Comparison of ENCODE assay signal across 34 cellular contexts in genomic region chr4:5028480-5028879, GRCh38. TPM values are rescaled to one million over a fixed set of nuclear protein-coding genes. Genes with fewer than 3 reads are reported as not detected.
"Had no signal": no experiment of that assay in that cellular context is flagged by ENCODE, and none has a peak within 500 bp of the region (broad histone marks: within the 10 kb centered on the region; RNA-seq: fewer than 3 reads in every experiment).

No MANE protein-coding gene starts in this region.

- H3K27me3 ChIP-seq: adrenal gland, ascending aorta, body of pancreas, brain microvascular endothelial cell, breast epithelium, cardiac muscle cell had no signal

- H3K27ac ChIP-seq: adrenal gland, ascending aorta, body of pancreas, brain microvascular endothelial cell, breast epithelium, cardiac muscle cell had no signal

- H3K4me1 ChIP-seq: adrenal gland, body of pancreas, breast epithelium had no signal

- H3K9me3 ChIP-seq: adrenal gland, ascending aorta, breast epithelium had no signal

- H3K36me3 ChIP-seq: adrenal gland, ascending aorta, brain microvascular endothelial cell, breast epithelium, cardiac muscle cell had no signal

- DNase-seq: activated effector memory CD4-positive, alpha-beta T cell treated with Interleukin-2 at 50 U/mL for 16 hours; activated gamma-delta T cell; activated gamma-delta T cell treated with Interleukin-2 at 50 U/mL for 16 hours; activated naive CD4-positive, alpha-beta T cell; activated naive CD4-positive, alpha-beta T cell treated with anti-CD3 and anti-CD28 coated beads for 36 hours; activated naive CD4-positive, alpha-beta T cell treated with anti-CD3 and anti-CD28 coated beads, Interleukin-2, amount 10 ng/mL, durations not matched to agents 7 days and 5 days; activated naive CD4-positive, alpha-beta T cell treated with anti-CD3 and anti-CD28 coated beads, Interleukin-2, amount 50 U/mL, for 16 hours; activated naive CD4-positive, alpha-beta T cell treated with Interleukin-2 at 50 U/mL for 16 hours; activated naive CD8-positive, alpha-beta T cell treated with anti-CD3 and anti-CD28 coated beads for 36 hours; activated naive CD8-positive, alpha-beta T cell treated with anti-CD3 and anti-CD28 coated beads, Interleukin-2, amount 10 ng/mL, durations not matched to agents 7 days and 5 days; activated naive CD8-positive, alpha-beta T cell treated with anti-CD3 and anti-CD28 coated beads, Interleukin-2, amount 50 U/mL, for 24 hours; activated T-cell treated with anti-CD3 and anti-CD28 coated beads, Interleukin-2, amount 50 U/mL, for 24 hours; activated T-cell treated with anti-CD3 and anti-CD28 coated beads, Interleukin-2, amount 50 U/mL, for 4 hours; activated T-cell treated with anti-CD3 and anti-CD28 coated beads, Interleukin-2, amount 50 U/mL, for 48 hours; activated T-cell treated with anti-CD3 and anti-CD28 coated beads, Interleukin-2, amount 50 U/mL, for 72 hours; amniotic stem cell; amygdala; anterior cingulate cortex; body of pancreas; brain microvascular endothelial cell; caudate nucleus; central memory CD4-positive, alpha-beta T cell; cerebellar nuclear complex had no signal

- FAIRE-seq: astrocyte, bronchial epithelial cell had no signal

- H3K4me3 ChIP-seq: adrenal gland, ascending aorta, body of pancreas, breast epithelium, cardiac muscle cell had no signal

- ATAC-seq: activated naive CD4-positive, alpha-beta T cell treated with anti-CD3 and anti-CD28 coated beads, Interleukin-2, amount 50 U/mL, for 72 hours; activated naive CD8-positive, alpha-beta T cell treated with anti-CD3 and anti-CD28 coated beads, Interleukin-2, amount 50 U/mL, for 24 hours; activated T-cell treated with anti-CD3 and anti-CD28 coated beads, Interleukin-2, amount 50 U/mL, for 4 hours; activated T-cell treated with anti-CD3 and anti-CD28 coated beads, Interleukin-2, amount 50 U/mL, for 72 hours; activated T-helper 17 cell treated with anti-CD3 and anti-CD28 coated beads, Interleukin-2, amount 50 U/mL, for 72 hours; body of pancreas had no signal

RNA-seq across cellular contexts. Expression of gene CYTL1, which starts 9.2 kb away (rescaled TPM):
- total RNA-seq: activated naive CD4-positive, alpha-beta T cell treated with anti-CD3 and anti-CD28 coated beads for 36 hours; activated naive CD4-positive, alpha-beta T cell treated with anti-CD3 and anti-CD28 coated beads, Interleukin-2, amount 50 U/mL, for 72 hours; activated naive CD8-positive, alpha-beta T cell treated with anti-CD3 and anti-CD28 coated beads for 36 hours; activated naive CD8-positive, alpha-beta T cell treated with anti-CD3 and anti-CD28 coated beads, Interleukin-2, amount 10 ng/mL, durations not matched to agents 7 days and 5 days; activated T-cell treated with anti-CD3 and anti-CD28 coated beads, Interleukin-2, amount 50 U/mL, for 4 hours; activated T-cell treated with anti-CD3 and anti-CD28 coated beads, Interleukin-2, amount 50 U/mL, for 72 hours; activated T-helper 1 cell treated with anti-CD3 and anti-CD28 coated beads, Interleukin-12 subunit alpha, Interleukin-12 subunit beta, Interleukin-2, Interleukin-4 antibody, amounts not matched to agents 30 ng/mL and 10 ng/mL and 1 ng/mL, durations not matched to agents 14 hours and 24 hours and 36 hours; activated T-helper 17 cell treated with anti-CD3 and anti-CD28 coated beads, Interleukin-2, amount 50 U/mL, for 72 hours; activated T-helper 2 cell treated with anti-CD3 and anti-CD28 coated beads, Interferon-gamma antibody, Interleukin-2, Interleukin-4, amounts not matched to agents 10 μg/mL and 5 μg/mL and 100 μg/mL, durations not matched to agents 14 hours and 24 hours and 36 hours; bronchial epithelial cell; cardiac septum had no signal

RNA-seq across cellular contexts. Expression of gene STK32B, which starts 22.8 kb away (rescaled TPM):
- total RNA-seq: activated naive CD4-positive, alpha-beta T cell treated with anti-CD3 and anti-CD28 coated beads for 36 hours; activated naive CD4-positive, alpha-beta T cell treated with anti-CD3 and anti-CD28 coated beads, Interleukin-2, amount 50 U/mL, for 72 hours; activated naive CD8-positive, alpha-beta T cell treated with anti-CD3 and anti-CD28 coated beads for 36 hours; activated naive CD8-positive, alpha-beta T cell treated with anti-CD3 and anti-CD28 coated beads, Interleukin-2, amount 10 ng/mL, durations not matched to agents 7 days and 5 days; activated T-cell treated with anti-CD3 and anti-CD28 coated beads, Interleukin-2, amount 50 U/mL, for 4 hours; activated T-cell treated with anti-CD3 and anti-CD28 coated beads, Interleukin-2, amount 50 U/mL, for 72 hours; activated T-helper 1 cell treated with anti-CD3 and anti-CD28 coated beads, Interleukin-12 subunit alpha, Interleukin-12 subunit beta, Interleukin-2, Interleukin-4 antibody, amounts not matched to agents 30 ng/mL and 10 ng/mL and 1 ng/mL, durations not matched to agents 14 hours and 24 hours and 36 hours; activated T-helper 17 cell treated with anti-CD3 and anti-CD28 coated beads, Interleukin-2, amount 50 U/mL, for 72 hours; activated T-helper 2 cell treated with anti-CD3 and anti-CD28 coated beads, Interferon-gamma antibody, Interleukin-2, Interleukin-4, amounts not matched to agents 10 μg/mL and 5 μg/mL and 100 μg/mL, durations not matched to agents 14 hours and 24 hours and 36 hours; cardiac muscle cell had no signal
- polyA plus RNA-seq: cardiac muscle cell had no signal
